Comparison of ENCODE assay signal across 3 cellular contexts in the genomic region with DNA sequence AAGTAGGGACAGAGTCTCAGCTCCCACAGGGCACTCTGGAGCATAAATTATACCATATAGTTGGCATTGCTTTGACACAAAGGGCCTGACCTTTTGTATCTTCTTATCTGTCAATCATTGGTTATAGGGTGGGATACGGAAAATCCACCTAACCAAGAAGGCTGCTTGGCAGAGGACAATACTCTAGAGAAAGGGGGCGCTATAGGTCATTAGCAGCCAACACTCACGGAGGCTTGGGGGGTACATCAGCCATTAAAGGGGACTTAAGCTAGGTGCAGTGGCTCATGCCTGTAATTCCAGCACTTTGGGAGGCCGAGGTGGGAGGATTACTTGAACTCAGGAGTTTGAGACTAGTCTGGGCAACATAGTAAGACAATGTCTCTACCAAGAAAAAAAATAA.
A peak's percentile ranks its signal among the peaks of the same experiment; 100 is the strongest.
TF ChIP-seq lines count a peak whose summit lies in the region.

No MANE protein-coding gene starts in this region.

TF ChIP-seq in SK-N-SH, 30 proteins besides CTCF, POLR2A, EP300 and RAD21:
- TF ChIP-seq MEF2A (IDR thresholded peaks at IDR 0.05; ENCODE audit: borderline replicate concordance, low read depth) = no peak
- TF ChIP-seq, protein P1, sequence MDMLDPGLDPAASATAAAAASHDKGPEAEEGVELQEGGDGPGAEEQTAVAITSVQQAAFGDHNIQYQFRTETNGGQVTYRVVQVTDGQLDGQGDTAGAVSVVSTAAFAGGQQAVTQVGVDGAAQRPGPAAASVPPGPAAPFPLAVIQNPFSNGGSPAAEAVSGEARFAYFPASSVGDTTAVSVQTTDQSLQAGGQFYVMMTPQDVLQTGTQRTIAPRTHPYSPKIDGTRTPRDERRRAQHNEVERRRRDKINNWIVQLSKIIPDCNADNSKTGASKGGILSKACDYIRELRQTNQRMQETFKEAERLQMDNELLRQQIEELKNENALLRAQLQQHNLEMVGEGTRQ (IDR thresholded peaks at IDR 0.05; ENCODE audit: borderline replicate concordance, low read depth, low read length) = no peak
- no peak for TF ChIP-seq SIN3A (IDR thresholded peaks at IDR 0.05; ENCODE audit: borderline replicate concordance, low read depth, low read length)
- no peak for TF ChIP-seq TEAD4 (IDR thresholded peaks at IDR 0.05; ENCODE audit: borderline replicate concordance, insufficient read depth)
- no peak for TF ChIP-seq JUND (IDR thresholded peaks at IDR 0.05)
- TF ChIP-seq GABPA (IDR thresholded peaks at IDR 0.05; ENCODE audit: low read depth) = no peak
TF ChIP-seq in SK-N-SH: peak in this region for 0.

TF ChIP-seq in SK-N-SH treated with all-trans-retinoic acid at 6 μM for 48 hours, 23 proteins besides CTCF, POLR2A, EP300 and RAD21:
- TF ChIP-seq TCF4 (CRISPR knock-in tag; IDR thresholded peaks at IDR 0.05; ENCODE audit: borderline replicate concordance) (no peak), CSRNP3 (CRISPR knock-in tag; IDR thresholded peaks at IDR 0.05) (no peak), ZC3H10 (CRISPR knock-in tag; IDR thresholded peaks at IDR 0.05) (no peak), ZNF565 (CRISPR knock-in tag; conservative IDR thresholded peaks at IDR 0.05; ENCODE audit: low read depth) (no peak), ZNF8 (CRISPR knock-in tag; IDR thresholded peaks at IDR 0.05) (no peak), ZFP30 (CRISPR knock-in tag; IDR thresholded peaks at IDR 0.05) (no peak), CREB5 (CRISPR knock-in tag; IDR thresholded peaks at IDR 0.05; ENCODE audit: low read depth) (no peak), RARB (CRISPR knock-in tag; IDR thresholded peaks at IDR 0.05) (no peak), PPARA (CRISPR knock-in tag; IDR thresholded peaks at IDR 0.05; ENCODE audit: borderline replicate concordance) (no peak), TOX (CRISPR knock-in tag; IDR thresholded peaks at IDR 0.05; ENCODE audit: borderline replicate concordance) (no peak), OSR1 (CRISPR knock-in tag; IDR thresholded peaks at IDR 0.05) (no peak), ISL1 (CRISPR knock-in tag; IDR thresholded peaks at IDR 0.05) (no peak), ESRRG (CRISPR knock-in tag; IDR thresholded peaks at IDR 0.05) (no peak), CSDC2 (CRISPR knock-in tag; IDR thresholded peaks at IDR 0.05) (no peak), POU6F1 (CRISPR knock-in tag; IDR thresholded peaks at IDR 0.05; ENCODE audit: borderline replicate concordance, low read depth) (no peak), ARNTL (CRISPR knock-in tag; IDR thresholded peaks at IDR 0.05; ENCODE audit: borderline replicate concordance, low read depth) (no peak), BACH2 (CRISPR knock-in tag; IDR thresholded peaks at IDR 0.05; ENCODE audit: borderline replicate concordance) (no peak), ZFP3 (CRISPR knock-in tag; IDR thresholded peaks at IDR 0.05) (no peak)
TF ChIP-seq in SK-N-SH treated with all-trans-retinoic acid at 6 μM for 48 hours: peak in this region for 0.

TF ChIP-seq in H1, 55 proteins besides CTCF, POLR2A, EP300 and RAD21:
- TF ChIP-seq PHF8 (conservative IDR thresholded peaks at IDR 0.05; ENCODE audit: low read depth, low read length) (no peak), YY1 (IDR thresholded peaks at IDR 0.05; ENCODE audit: low read depth, low read length) (0 out of 2 replicates have a peak, but pooled peaks have one; percentile 72)
